13 cellular contexts compared by ENCODE assay signal in genomic region chr17:9837551-9838471, GRCh38. TPM values are rescaled to one million over a fixed set of nuclear protein-coding genes. Genes with fewer than 3 reads are reported as not detected.
DNase-seq lines count a peak whose midpoint lies in the region; ATAC-seq, FAIRE-seq and TF ChIP-seq lines count a peak whose summit lies in the region.
"Had no signal": no experiment of that assay in that cellular context is flagged by ENCODE, and none has a peak within 500 bp of the region (broad histone marks: within the 10 kb centered on the region; RNA-seq: fewer than 3 reads in every experiment).

No MANE protein-coding gene starts in this region.

- no peak overlapping the region for H3K4me3 ChIP-seq in fibroblast of villous mesenchyme (ENCODE audit: low read depth, low read length)
- H3K4me3 ChIP-seq in psoas muscle: no peak overlapping the region
- H3K4me3 ChIP-seq: right lobe of liver had no signal

- 27 to 54% (median 43%) methylated on average over 11 of the region's 11 CpGs for WGBS in psoas muscle, 3 donors

- H3K4me1 ChIP-seq in psoas muscle: peaks cover 13% of the 10 kb centered on the region

- peaks cover 23% of the 10 kb centered on the region for H3K27me3 Mint-ChIP-seq in activated T-cell treated with anti-CD3 and anti-CD28 coated beads, Interleukin-2, amount 50 U/mL, for 72 hours (ENCODE audit: low read depth)

- H3K36me3 Mint-ChIP-seq in activated T-cell treated with anti-CD3 and anti-CD28 coated beads, Interleukin-2, amount 50 U/mL, for 72 hours (ENCODE audit: insufficient read depth in 2 of 2): no peaks in the 10 kb centered on the region

- no peak for TF ChIP-seq CTCF in fibroblast of villous mesenchyme (IDR thresholded peaks at IDR 0.05; ENCODE audit: insufficient read depth, low read depth, low read length)
- no peak for TF ChIP-seq CTCF in psoas muscle (IDR thresholded peaks at IDR 0.05)

- no peaks in the 10 kb centered on the region for H3K36me3 ChIP-seq in psoas muscle (ENCODE audit: insufficient read depth in 1 of 2, low read depth in 1 of 2)
- H3K36me3 ChIP-seq: right lobe of liver had no signal

- H3K4me1 Mint-ChIP-seq in activated T-cell treated with anti-CD3 and anti-CD28 coated beads, Interleukin-2, amount 50 U/mL, for 72 hours (ENCODE audit: low read depth): no peaks in the 10 kb centered on the region

- peak; percentile 31 to 65 (median 64) for ATAC-seq in psoas muscle
- ATAC-seq in activated T-cell treated with anti-CD3 and anti-CD28 coated beads, Interleukin-2, amount 50 U/mL, for 72 hours (replicated peaks in 1 of 2): no peak
- ATAC-seq: left lobe of liver had no signal

- no peak overlapping the region for H3K27ac Mint-ChIP-seq in activated T-cell treated with anti-CD3 and anti-CD28 coated beads, Interleukin-2, amount 50 U/mL, for 72 hours
- H3K27ac Mint-ChIP-seq: activated T-cell treated with anti-CD3 and anti-CD28 coated beads, Interleukin-2, amount 50 U/mL, for 24 hours had no signal

- H3K9me3 Mint-ChIP-seq in activated T-cell treated with anti-CD3 and anti-CD28 coated beads, Interleukin-2, amount 50 U/mL, for 72 hours: peaks cover 0 to 1% of the 10 kb centered on the region in 2 donors
- H3K9me3 Mint-ChIP-seq: activated T-cell treated with anti-CD3 and anti-CD28 coated beads, Interleukin-2, amount 50 U/mL, for 24 hours had no signal

- peak; percentile 85 for FAIRE-seq in RCC 7860 (lab: Jason Lieb, UNC)

- no peak overlapping the region for H3K27ac ChIP-seq in psoas muscle
- H3K27ac ChIP-seq: C4-2B, right lobe of liver had no signal

- H3K9me3 ChIP-seq in psoas muscle: no peaks in the 10 kb centered on the region
- H3K9me3 ChIP-seq: right lobe of liver had no signal

- H3K4me3 Mint-ChIP-seq in activated T-cell treated with anti-CD3 and anti-CD28 coated beads, Interleukin-2, amount 50 U/mL, for 72 hours: no peak overlapping the region
- H3K4me3 Mint-ChIP-seq: activated T-cell treated with anti-CD3 and anti-CD28 coated beads, Interleukin-2, amount 50 U/mL, for 24 hours had no signal

- intact Hi-C loops in psoas muscle (cut with DNase I): no loop called here

- no peaks in the 10 kb centered on the region for H3K27me3 ChIP-seq in psoas muscle (ENCODE audit: insufficient read depth in 3 of 3, low read length in 2 of 3)
- H3K27me3 ChIP-seq: right lobe of liver had no signal

- DNase-seq in AG20443 (ENCODE audit: low spot score): peak; percentile 73
- DNase-seq in RCC 7860 (ENCODE audit: low spot score): peak; percentile 59
- DNase-seq in fibroblast of villous mesenchyme (ENCODE audit: low read depth): peak; percentile 98
- peak; percentile 73 to 74 for DNase-seq in psoas muscle
- DNase-seq in GF-D8 (lab: John Stamatoyannopoulos, UW): no peak
- no peak for DNase-seq in activated T-cell treated with anti-CD3 and anti-CD28 coated beads, Interleukin-2, amount 50 U/mL, for 72 hours
- no peak for DNase-seq in T-helper 1 cell
- no peak for DNase-seq in SKM-1 (lab: John Stamatoyannopoulos, UW; ENCODE audit: unreplicated experiment)
- DNase-seq: activated T-cell treated with anti-CD3 and anti-CD28 coated beads, Interleukin-2, amount 50 U/mL, for 24 hours; NCI-H524 had no signal

RNA-seq across cellular contexts. Expression of gene GLP2R, which starts 12.1 kb away (rescaled TPM):
- total RNA-seq in fibroblast of villous mesenchyme (0.32 and 0.43 TPM in 2 replicates), psoas muscle (under 1 TPM in 2 of 4 donors, not detected in 2; 0.17 to 0.30 TPM)
- polyA plus RNA-seq in psoas muscle: under 1 TPM in 1 of 3 donors, not detected in 2; 0.12 TPM
- not detected for total RNA-seq in activated T-cell treated with anti-CD3 and anti-CD28 coated beads, Interleukin-2, amount 50 U/mL, for 72 hours

RNA-seq across cellular contexts. Expression of gene GSG1L2, which starts 15.9 kb away (rescaled TPM):
- not detected in 2 replicates for total RNA-seq in fibroblast of villous mesenchyme
- total RNA-seq in psoas muscle: not detected
- not detected for polyA plus RNA-seq in psoas muscle
- not detected for total RNA-seq in activated T-cell treated with anti-CD3 and anti-CD28 coated beads, Interleukin-2, amount 50 U/mL, for 72 hours
- total RNA-seq: left lobe of liver, right lobe of liver had no signal

RNA-seq across cellular contexts. Expression of gene DHRS7C, which starts 46.4 kb away (rescaled TPM):
- total RNA-seq in fibroblast of villous mesenchyme: not detected in 2 replicates
- 10 to 100 TPM; 34.3 to 73.3 (median 40.4) TPM for total RNA-seq in psoas muscle
- polyA plus RNA-seq in psoas muscle: 100 to 1,000 TPM in 1 of 3 donors, 10 to 100 TPM in 2; 26.9 to 112 (median 95.8) TPM
- not detected for total RNA-seq in activated T-cell treated with anti-CD3 and anti-CD28 coated beads, Interleukin-2, amount 50 U/mL, for 72 hours
- total RNA-seq: left lobe of liver, right lobe of liver had no signal

Comparison
In these comparisons a context has a peak if more than half of its experiments do, and no peak if none do; other contexts are left out.
1. DNase-seq: peak in AG20443 (single experiment), RCC 7860 (single experiment), fibroblast of villous mesenchyme (single experiment) and psoas muscle (2 of 2); none in GF-D8 (single experiment), activated T-cell treated with anti-CD3 and anti-CD28 coated beads, Interleukin-2, amount 50 U/mL, for 72 hours (0 of 2), T-helper 1 cell (0 of 5) and SKM-1 (single experiment).
2. ATAC-seq: peak in psoas muscle (4 of 4); none in activated T-cell treated with anti-CD3 and anti-CD28 coated beads, Interleukin-2, amount 50 U/mL, for 72 hours (0 of 2).
3. RNA of gene DHRS7C, which starts 46.4 kb away (total RNA-seq): 34.3 to 73.3 TPM in psoas muscle; not detected in fibroblast of villous mesenchyme and not detected in activated T-cell treated with anti-CD3 and anti-CD28 coated beads, Interleukin-2, amount 50 U/mL, for 72 hours; every median in the first group is over 10 times any median in the second.